ENCODE assay signal across 15 cellular contexts in genomic region chr2:69677914-69678313, GRCh38.
"Had no signal": no experiment of that assay in that cellular context is flagged by ENCODE, and none has a peak within 500 bp of the region (broad histone marks: within the 10 kb centered on the region; RNA-seq: fewer than 3 reads in every experiment).

No MANE protein-coding gene starts in this region.

- ATAC-seq: lower lobe of right lung, pancreas had no signal

- H3K27me3 Mint-ChIP-seq: activated naive CD4-positive, alpha-beta T cell treated with anti-CD3 and anti-CD28 coated beads, Interleukin-2, amount 50 U/mL, for 24 hours had no signal

- H3K9me3 Mint-ChIP-seq: activated naive CD4-positive, alpha-beta T cell treated with anti-CD3 and anti-CD28 coated beads, Interleukin-2, amount 50 U/mL, for 24 hours; neural crest cell had no signal

- H3K4me3 ChIP-seq: ascending aorta, lower lobe of right lung, pancreas, thyroid gland, vagina had no signal

- H3K9me3 ChIP-seq: ascending aorta, lower lobe of right lung, pancreas, thyroid gland, vagina had no signal

- H3K4me1 Mint-ChIP-seq: neural crest cell had no signal

- H3K27ac ChIP-seq: ascending aorta, lower lobe of right lung, pancreas, thyroid gland, vagina had no signal

- H3K4me3 Mint-ChIP-seq: activated naive CD4-positive, alpha-beta T cell treated with anti-CD3 and anti-CD28 coated beads, Interleukin-2, amount 50 U/mL, for 24 hours; endodermal cell; mesothelial cell of epicardium; neural crest cell had no signal

- H3K36me3 ChIP-seq: ascending aorta, lower lobe of right lung, pancreas, thyroid gland, vagina had no signal

- DNase-seq: endodermal cell; erythroblast; hippocampal formation; lower lobe of right lung; pancreas; retina; stimulated activated CD4-positive, alpha-beta T cell treated with anti-CD3 and anti-CD28 coated beads, Interleukin-4, amount 100 ng/mL, for 1 hour; stimulated activated CD8-positive, alpha-beta memory T cell treated with anti-CD3 and anti-CD28 coated beads, Interleukin-4, amount 100 ng/mL, for 48 hours; T-helper 9 cell; thyroid gland had no signal

- H3K36me3 Mint-ChIP-seq: activated naive CD4-positive, alpha-beta T cell treated with anti-CD3 and anti-CD28 coated beads, Interleukin-2, amount 50 U/mL, for 24 hours; mesothelial cell of epicardium had no signal

- H3K27me3 ChIP-seq: ascending aorta, pancreas, thyroid gland, vagina had no signal

- H3K27ac Mint-ChIP-seq: activated naive CD4-positive, alpha-beta T cell treated with anti-CD3 and anti-CD28 coated beads, Interleukin-2, amount 50 U/mL, for 24 hours; endodermal cell; mesothelial cell of epicardium had no signal
